ENCODE assay signal across 8 cellular contexts in genomic region chr2:211157856-211158463, GRCh38.
DNase-seq lines count a peak whose midpoint lies in the region; ATAC-seq and TF ChIP-seq lines count a peak whose summit lies in the region.

No MANE protein-coding gene starts in this region.

- H3K23ac ChIP-seq in mesenchymal stem cell (ENCODE audit: low read length in 2 of 2) = no peak overlapping the region

- DNase-seq in CD14-positive monocyte (ENCODE audit: low spot score) (peak; percentile 49), NCI-H526 treated with DMSO at 0.1 percent for 48 hours (lab: John Stamatoyannopoulos, UW) (peak; percentile 52), mesenchymal stem cell (peak; percentile 66)
- DNase-seq in activated CD4-positive, alpha-beta T cell treated with anti-CD3 and anti-CD28 coated beads, Interleukin-2, amount 50 U/mL, for 24 hours (ENCODE audit: low read depth in 1 of 2, low spot score in 1 of 2) = peak; percentile 37 to 52
- peak; percentile 53 for DNase-seq in effector CD4-positive, alpha-beta T cell
- DNase-seq in stimulated activated CD8-positive, alpha-beta memory T cell treated with anti-CD3 and anti-CD28 coated beads, Interleukin-4, amount 100 ng/mL, for 24 hours (ENCODE audit: low read depth) = peak; percentile 31

- H3K4me3 Mint-ChIP-seq in CD14-positive monocyte = no peak overlapping the region

- no peak overlapping the region for H3K18ac ChIP-seq in mesenchymal stem cell (ENCODE audit: low read depth in 1 of 2, low read length in 2 of 2)

- H2BK5ac ChIP-seq in mesenchymal stem cell (ENCODE audit: low read depth, low read length, poor library complexity, severe bottlenecking) = no peak overlapping the region

- no peak overlapping the region for H3K9ac ChIP-seq in mesenchymal stem cell (ENCODE audit: low read length)

- no peak overlapping the region for H3K4ac ChIP-seq in mesenchymal stem cell (ENCODE audit: low read depth in 1 of 2, low read length in 2 of 2)

- H3K4me2 ChIP-seq in mesenchymal stem cell (ENCODE audit: low read length, poor library complexity, severe bottlenecking) = no peak overlapping the region

- H3K27ac ChIP-seq in mesenchymal stem cell (ENCODE audit: low read length, poor library complexity, severe bottlenecking) = no peak overlapping the region

- H2AK5ac ChIP-seq in mesenchymal stem cell (ENCODE audit: low read length, severe bottlenecking) = no peak overlapping the region

- H2BK12ac ChIP-seq in mesenchymal stem cell (ENCODE audit: low read length in 2 of 2) = no peak overlapping the region

- ATAC-seq in GM19328 (IDR thresholded peaks at IDR 0.05; ENCODE audit: unreplicated experiment) (peak; percentile 98), HG03354 (IDR thresholded peaks at IDR 0.05; ENCODE audit: poor library complexity, severe bottlenecking, unreplicated experiment) (peak; percentile 99)

- H3K9me3 ChIP-seq in mesenchymal stem cell (ENCODE audit: control insufficient read depth, low read length) = no peaks in the 10 kb centered on the region

- intact Hi-C loops in CD14-positive monocyte (cut with micrococcal nuclease) = no loop called here

- H3K14ac ChIP-seq in mesenchymal stem cell (ENCODE audit: low read length in 2 of 2) = no peak overlapping the region

- no peaks in the 10 kb centered on the region for H3K79me1 ChIP-seq in mesenchymal stem cell (replicated peaks; ENCODE audit: low read length, poor library complexity, severe bottlenecking)

- no peak overlapping the region for H3K4me3 ChIP-seq in mesenchymal stem cell (ENCODE audit: insufficient read depth in 1 of 2, low read depth in 1 of 2, low read length in 2 of 2)

- 8% methylated on average over 3 of the region's 5 CpGs for WGBS in mesenchymal stem cell

- H3K36me3 Mint-ChIP-seq in CD14-positive monocyte = no peaks in the 10 kb centered on the region

- no peaks in the 10 kb centered on the region for H3K4me1 Mint-ChIP-seq in CD14-positive monocyte

- no peak overlapping the region for H3K27ac Mint-ChIP-seq in CD14-positive monocyte

- peak; percentile 92 for TF ChIP-seq CTCF in CD14-positive monocyte (IDR thresholded peaks at IDR 0.05)

- no peak overlapping the region for H2AFZ ChIP-seq in mesenchymal stem cell (ENCODE audit: low read depth, low read length)

- no peak overlapping the region for H4K91ac ChIP-seq in mesenchymal stem cell (ENCODE audit: low read length)

- H3K27me3 ChIP-seq in mesenchymal stem cell (ENCODE audit: control insufficient read depth in 1 of 2, insufficient read depth in 1 of 2, low read length in 2 of 2) = no peaks in the 10 kb centered on the region

- H3K9me3 Mint-ChIP-seq in CD14-positive monocyte = no peaks in the 10 kb centered on the region

- no peaks in the 10 kb centered on the region for H3K36me3 ChIP-seq in mesenchymal stem cell (ENCODE audit: control insufficient read depth in 1 of 2, insufficient read depth in 2 of 2, low read depth in 1 of 2, low read length in 2 of 2)

- no peak overlapping the region for H4K8ac ChIP-seq in mesenchymal stem cell (ENCODE audit: low read length)

- no peaks in the 10 kb centered on the region for H3K4me1 ChIP-seq in mesenchymal stem cell (ENCODE audit: control insufficient read depth, insufficient read depth, low read depth, low read length)

- no peak overlapping the region for H2BK120ac ChIP-seq in mesenchymal stem cell (ENCODE audit: low read depth, low read length)

- H2BK15ac ChIP-seq in mesenchymal stem cell (ENCODE audit: low read depth, poor library complexity, severe bottlenecking) = no peak overlapping the region

- H3K27me3 Mint-ChIP-seq in CD14-positive monocyte (ENCODE audit: low read depth in 3 of 3) = peaks cover 0 to 3% (median 0%) of the 10 kb centered on the region in 3 donors
